Comparison of ENCODE assay signal across 1 cellular context in genomic region chr11:124725719-124726105, GRCh38.
TF ChIP-seq lines count a peak whose summit lies in the region.

No MANE protein-coding gene starts in this region.

TF ChIP-seq in GM12878, 131 proteins besides CTCF, POLR2A, EP300 and RAD21:
- TF ChIP-seq IKZF1 (conservative IDR thresholded peaks at IDR 0.05): 0 out of 2 replicates have a peak, but pooled peaks have one; percentile 6
- TF ChIP-seq SMC3 (IDR thresholded peaks at IDR 0.05; ENCODE audit: borderline replicate concordance, low read length): no peak
